In genomic region chr7:65269150-65269856, GRCh38 we compare ENCODE assay signal across 9 cellular contexts.
A peak's percentile ranks its signal among the peaks of the same experiment; 100 is the strongest.
DNase-seq lines count a peak whose midpoint lies in the region; ATAC-seq, FAIRE-seq and TF ChIP-seq lines count a peak whose summit lies in the region.
"Had no signal": no experiment of that assay in that cellular context is flagged by ENCODE, and none has a peak within 500 bp of the region (broad histone marks: within the 10 kb centered on the region; RNA-seq: fewer than 3 reads in every experiment).

No MANE protein-coding gene starts in this region.

- H3K4me1 Mint-ChIP-seq in GM23338: peaks cover 17% of the 10 kb centered on the region; the same call in 2 of the 3 replicates
- H3K4me1 Mint-ChIP-seq in memory B cell: peaks cover 9% of the 10 kb centered on the region

- peaks cover 6% of the 10 kb centered on the region; the same call in 2 of the 3 replicates for H3K36me3 Mint-ChIP-seq in GM23338 (ENCODE audit: low read depth)
- H3K36me3 Mint-ChIP-seq in memory B cell: peaks cover 2% of the 10 kb centered on the region

- peak; percentile 97 for ATAC-seq in GM23338
- ATAC-seq in SK-N-SH treated with all-trans-retinoic acid at 6 μM for 48 hours: peak; percentile 99
- ATAC-seq in memory B cell (ENCODE audit: low read depth): peak; percentile 73

- H3F3A ChIP-seq in GM23338 (replicated peaks; ENCODE audit: low read depth): no peaks in the 10 kb centered on the region

- H3K9me3 ChIP-seq in subcutaneous abdominal adipose tissue (ENCODE audit: control insufficient read depth in 5 of 5, low read length in 5 of 5) (no peaks in the 10 kb centered on the region), small intestine (ENCODE audit: control insufficient read depth, low read depth) (no peaks in the 10 kb centered on the region)

- no peak for FAIRE-seq in small intestine (lab: Jason Lieb, UNC)
- FAIRE-seq: frontal cortex had no signal

- DNase-seq in GM12864 (ENCODE audit: low read depth) (no peak), GM23338 (ENCODE audit: low spot score) (peak; percentile 99), NB4 (ENCODE audit: low read depth) (peak; percentile 93), coronary artery (ENCODE audit: low spot score) (no peak), memory B cell (ENCODE audit: low spot score in 2 of 2) (peak in 1 of 2 donors; percentile 21), small intestine (no peak)

- WGBS in small intestine, 3 donors: 1 to 5% (median 3%) methylated on average over 28 to 37 of the region's 37 CpGs

- no peak overlapping the region for H3K27ac ChIP-seq in GM23338 (ENCODE audit: low read depth)
- H3K27ac ChIP-seq in coronary artery: no peak overlapping the region
- H3K27ac ChIP-seq in subcutaneous abdominal adipose tissue (ENCODE audit: low read depth, low read length): no peak overlapping the region
- no peak overlapping the region for H3K27ac ChIP-seq in small intestine (ENCODE audit: low read depth in 1 of 2, low read length in 1 of 2)

- peak; percentile 19 for TF ChIP-seq POLR2A in NB4 (IDR thresholded peaks at IDR 0.05; ENCODE audit: extremely low read depth, insufficient read length)

- H3K9me2 ChIP-seq in GM23338 (ENCODE audit: insufficient read depth): no peaks in the 10 kb centered on the region; the same call in 1 of the 2 replicates

- peak overlapping the region; percentile 79 for H3K4me2 ChIP-seq in GM23338

- TF ChIP-seq CTCF in GM12864 (IDR thresholded peaks at IDR 0.05; ENCODE audit: low read depth, low read length, missing control alignments): no peak
- TF ChIP-seq CTCF in GM23338 (conservative IDR thresholded peaks at IDR 0.05; ENCODE audit: low read depth in 2 of 2): no peak
- TF ChIP-seq CTCF in NB4 (IDR thresholded peaks at IDR 0.05; ENCODE audit: low read depth, low read length): no peak
- no peak for TF ChIP-seq CTCF in coronary artery (IDR thresholded peaks at IDR 0.05)

- H3K9ac ChIP-seq in subcutaneous abdominal adipose tissue (ENCODE audit: low read length in 5 of 5): peak overlapping the region in 2 of 5 donors; percentile 13 to 59

- H3K9me3 Mint-ChIP-seq in GM23338 (peaks cover 6% of the 10 kb centered on the region; the same call in 1 of the 3 replicates), memory B cell (peaks cover 7% of the 10 kb centered on the region)

- H3K27me3 ChIP-seq in GM23338 (ENCODE audit: insufficient read depth) (peaks cover 9% of the 10 kb centered on the region), subcutaneous abdominal adipose tissue (ENCODE audit: control insufficient read depth in 5 of 5, insufficient read depth in 4 of 5, low read length in 5 of 5) (peaks cover 8 to 16% (median 12%) of the 10 kb centered on the region in 5 donors), small intestine (ENCODE audit: control insufficient read depth in 2 of 2, insufficient read depth in 2 of 2, low read length in 2 of 2) (peaks cover 0 to 9% of the 10 kb centered on the region in 2 donors)

- H3K27ac Mint-ChIP-seq in GM23338 (peak overlapping the region; percentile 96), memory B cell (no peak overlapping the region)

- H3K27me3 Mint-ChIP-seq in GM23338 (ENCODE audit: insufficient read depth, low read depth, poor library complexity) (peaks cover 8% of the 10 kb centered on the region), memory B cell (peaks cover 15% of the 10 kb centered on the region)

- peaks cover 5% of the 10 kb centered on the region for H3K4me1 ChIP-seq in GM23338 (ENCODE audit: insufficient read depth)
- H3K4me1 ChIP-seq in subcutaneous abdominal adipose tissue (ENCODE audit: control insufficient read depth in 5 of 5, insufficient read depth in 5 of 5, low read length in 5 of 5): peaks cover 0 to 12% (median 10%) of the 10 kb centered on the region in 5 donors
- no peaks in the 10 kb centered on the region for H3K4me1 ChIP-seq in small intestine (ENCODE audit: control insufficient read depth in 2 of 2, insufficient read depth in 1 of 2, low read depth in 1 of 2, low read length in 1 of 2)

- H3K4me3 Mint-ChIP-seq in GM23338 (peak overlapping the region; percentile 96), memory B cell (peak overlapping the region; percentile 81)

- H2AFZ ChIP-seq in GM23338: peak overlapping the region; percentile 94

- H3K4me3 ChIP-seq in GM12864 (ENCODE audit: low read depth, low read length) (peak overlapping the region; percentile 14; the same call in 1 of the 2 replicates), GM23338 (peak overlapping the region; percentile 79), NB4 (ENCODE audit: low read depth, low read length) (peak overlapping the region; percentile 73), coronary artery (peak overlapping the region; percentile 66), subcutaneous abdominal adipose tissue (ENCODE audit: low read depth in 1 of 5, low read length in 5 of 5) (peak overlapping the region; percentile 53 to 64 (median 56)), small intestine (ENCODE audit: low read depth in 1 of 2, low read length in 2 of 2) (peak overlapping the region in 1 of 2 donors; percentile 16)

- H3K36me3 ChIP-seq in GM23338 (ENCODE audit: insufficient read depth) (no peaks in the 10 kb centered on the region), subcutaneous abdominal adipose tissue (ENCODE audit: control insufficient read depth in 5 of 5, insufficient read depth in 5 of 5, low read length in 5 of 5) (no peaks in the 10 kb centered on the region), small intestine (ENCODE audit: control insufficient read depth in 2 of 2, insufficient read depth in 2 of 2, low read length in 2 of 2) (no peaks in the 10 kb centered on the region)

- H3K79me2 ChIP-seq in GM23338 (replicated peaks; ENCODE audit: insufficient read depth): peaks cover 44% of the 10 kb centered on the region

- no peaks in the 10 kb centered on the region for H4K20me1 ChIP-seq in GM23338 (replicated peaks; ENCODE audit: insufficient read depth)

TF ChIP-seq in GM23338, 12 proteins besides CTCF, POLR2A, EP300 and RAD21:
- no peak for TF ChIP-seq ZNF331 (CRISPR knock-in tag; IDR thresholded peaks at IDR 0.05; ENCODE audit: low read depth)
- no peak for TF ChIP-seq STAT1 (IDR thresholded peaks at IDR 0.05; ENCODE audit: unreplicated experiment)
- TF ChIP-seq CREB1 (CRISPR knock-in tag; IDR thresholded peaks at IDR 0.05; ENCODE audit: low read depth): peak; percentile 58
- peak; percentile 94 for TF ChIP-seq POLR2AphosphoS5 (IDR thresholded peaks at IDR 0.05; ENCODE audit: low read depth)

TF ChIP-seq in SK-N-SH treated with all-trans-retinoic acid at 6 μM for 48 hours, 23 proteins besides CTCF, POLR2A, EP300 and RAD21:
- TF ChIP-seq ZFP3 (CRISPR knock-in tag; IDR thresholded peaks at IDR 0.05) (0 out of 2 replicates have a peak, but pooled peaks have one; percentile 25), ARNTL (CRISPR knock-in tag; IDR thresholded peaks at IDR 0.05; ENCODE audit: borderline replicate concordance, low read depth) (no peak)

Comparison
In these comparisons a context has a peak if more than half of its experiments do, and no peak if none do; other contexts are left out.
1. DNase-seq: peak in GM23338 (single experiment) and NB4 (single experiment); none in GM12864 (single experiment), coronary artery (single experiment) and small intestine (single experiment).
2. Peak in every context shown above with its lines, with median percentiles within 50 percentile points of each other: ATAC-seq.